7 cellular contexts compared by ENCODE assay signal in genomic region chr3:184381261-184382224, GRCh38. TPM values are rescaled to one million over a fixed set of nuclear protein-coding genes. Genes with fewer than 3 reads are reported as not detected.
DNase-seq lines count a peak whose midpoint lies in the region; ATAC-seq and TF ChIP-seq lines count a peak whose summit lies in the region.
"Had no signal": no experiment of that assay in that cellular context is flagged by ENCODE, and none has a peak within 500 bp of the region (broad histone marks: within the 10 kb centered on the region; RNA-seq: fewer than 3 reads in every experiment).

No MANE protein-coding gene starts in this region.

- H3K27me3 Mint-ChIP-seq in GM23338 (ENCODE audit: insufficient read depth, low read depth, poor library complexity): peaks cover 58% of the 10 kb centered on the region
- peaks cover 41% of the 10 kb centered on the region for H3K27me3 Mint-ChIP-seq in nephron (ENCODE audit: low read depth)

- H3K79me2 ChIP-seq in GM23338 (replicated peaks; ENCODE audit: insufficient read depth): no peaks in the 10 kb centered on the region

- no peaks in the 10 kb centered on the region for H4K20me1 ChIP-seq in GM23338 (replicated peaks; ENCODE audit: insufficient read depth)

- peak; percentile 69 for DNase-seq in GM23338 (ENCODE audit: low spot score)
- DNase-seq in T-helper 2 cell: no peak
- DNase-seq in NCI-H2107 treated with DMSO at 0.1 percent for 48 hours (lab: John Stamatoyannopoulos, UW; ENCODE audit: unreplicated experiment): no peak
- DNase-seq in globus pallidus (ENCODE audit: low spot score): no peak
- DNase-seq: SW 1271 had no signal

- peak; percentile 34 for ATAC-seq in GM23338

- H3K4me1 ChIP-seq in GM23338 (ENCODE audit: insufficient read depth): peaks cover 24% of the 10 kb centered on the region

- no peak for TF ChIP-seq CTCF in GM23338 (conservative IDR thresholded peaks at IDR 0.05; ENCODE audit: low read depth in 2 of 2)
- no peak for TF ChIP-seq CTCF in nephron (IDR thresholded peaks at IDR 0.05; ENCODE audit: unreplicated experiment in 3 of 3)

- H3K36me3 Mint-ChIP-seq in GM23338 (ENCODE audit: low read depth): no peaks in the 10 kb centered on the region
- no peaks in the 10 kb centered on the region for H3K36me3 Mint-ChIP-seq in nephron (ENCODE audit: low read depth)

- H3K27ac Mint-ChIP-seq in GM23338: no peak overlapping the region
- no peak overlapping the region for H3K27ac Mint-ChIP-seq in nephron

- H3K4me1 Mint-ChIP-seq in GM23338: peaks cover 29% of the 10 kb centered on the region
- H3K4me1 Mint-ChIP-seq in nephron: peaks cover 33% of the 10 kb centered on the region

- 0 out of 2 replicates have a peak, but pooled peaks cover 4% of the 10 kb centered on the region for H3F3A ChIP-seq in GM23338 (replicated peaks; ENCODE audit: low read depth)

- H3K27ac ChIP-seq in GM23338 (ENCODE audit: low read depth) (no peak overlapping the region), cingulate gyrus (ENCODE audit: low read depth, low read length) (peak overlapping the region; percentile 8)

- H3K4me3 Mint-ChIP-seq in GM23338 (peak overlapping the region; percentile 76), nephron (peak overlapping the region; percentile 76 to 87 (median 87))

- H3K9me3 Mint-ChIP-seq in GM23338: no peaks in the 10 kb centered on the region
- no peaks in the 10 kb centered on the region for H3K9me3 Mint-ChIP-seq in nephron

- H3K27me3 ChIP-seq in GM23338 (ENCODE audit: insufficient read depth): peaks cover 66% of the 10 kb centered on the region

- no peaks in the 10 kb centered on the region for H3K9me2 ChIP-seq in GM23338 (ENCODE audit: insufficient read depth)

- H3K36me3 ChIP-seq in GM23338 (ENCODE audit: insufficient read depth): no peaks in the 10 kb centered on the region

- H3K4me2 ChIP-seq in GM23338: peak overlapping the region; percentile 87

- peak overlapping the region; percentile 64 for H3K4me3 ChIP-seq in GM23338

- H2AFZ ChIP-seq in GM23338: peak overlapping the region; percentile 72

TF ChIP-seq in GM23338, 12 proteins besides CTCF, POLR2A, EP300 and RAD21:
- TF ChIP-seq EZH2phosphoT487 (IDR thresholded peaks at IDR 0.05; ENCODE audit: unreplicated experiment) (peak; percentile 71), EZH2 (IDR thresholded peaks at IDR 0.05; ENCODE audit: low read depth, unreplicated experiment) (peak; percentile 92), CREB1 (CRISPR knock-in tag; IDR thresholded peaks at IDR 0.05; ENCODE audit: low read depth) (no peak)
TF ChIP-seq in GM23338: peak in this region for 2.

RNA-seq across cellular contexts. Expression of gene CHRD, which starts 1.7 kb away (rescaled TPM):
- 0.66 and 1.1 TPM in 2 replicates for total RNA-seq in GM23338 (2014; rRNA removed; shearing (Covaris generic))
- 0.23 and 0.34 TPM in 2 replicates for polyA plus RNA-seq in GM23338 (2016; fragmentation: Nextera tagmentation; extraction: Ambion mirVana)

RNA-seq across cellular contexts. Expression of gene THPO, which starts 3.5 kb away (rescaled TPM):
- total RNA-seq in GM23338 (2014; rRNA removed; shearing (Covaris generic)): 0.14 and 0.97 TPM in 2 replicates
- 0.47 and 1.9 TPM in 2 replicates for polyA plus RNA-seq in GM23338 (2016; fragmentation: Nextera tagmentation; extraction: Ambion mirVana)

RNA-seq across cellular contexts. Expression of gene POLR2H, which starts 20.0 kb away (rescaled TPM):
- total RNA-seq in GM23338 (2014; rRNA removed; shearing (Covaris generic)): 182 and 199 TPM in 2 replicates
- 190 and 205 TPM in 2 replicates for polyA plus RNA-seq in GM23338 (2016; fragmentation: Nextera tagmentation; extraction: Ambion mirVana)

RNA-seq across cellular contexts. Expression of gene CLCN2, which starts 20.1 kb away (rescaled TPM):
- 9.2 and 10.7 TPM in 2 replicates for total RNA-seq in GM23338 (2014; rRNA removed; shearing (Covaris generic))
- 5.4 and 7.0 TPM in 2 replicates for polyA plus RNA-seq in GM23338 (2016; fragmentation: Nextera tagmentation; extraction: Ambion mirVana)

RNA-seq across cellular contexts. Expression of gene FAM131A, which starts 44.1 kb away (rescaled TPM):
- total RNA-seq in GM23338 (2014; rRNA removed; shearing (Covaris generic)): 14.8 and 31.8 TPM in 2 replicates
- polyA plus RNA-seq in GM23338 (2016; fragmentation: Nextera tagmentation; extraction: Ambion mirVana): 6.7 and 9.6 TPM in 2 replicates
